In genomic region chr11:59557940-59558643, GRCh38 we compare ENCODE assay signal across 8 cellular contexts. TPM values are rescaled to one million over a fixed set of nuclear protein-coding genes. Genes with fewer than 3 reads are reported as not detected.
DNase-seq lines count a peak whose midpoint lies in the region; ATAC-seq and TF ChIP-seq lines count a peak whose summit lies in the region.
"Had no signal": no experiment of that assay in that cellular context is flagged by ENCODE, and none has a peak within 500 bp of the region (broad histone marks: within the 10 kb centered on the region; RNA-seq: fewer than 3 reads in every experiment).

No MANE protein-coding gene starts in this region.

- no peaks in the 10 kb centered on the region for H3K9me3 Mint-ChIP-seq in osteocyte (ENCODE audit: unreplicated experiment)

- H3K4me1 ChIP-seq in colonic mucosa, result no peaks in the 10 kb centered on the region

- H3K9me3 ChIP-seq in colonic mucosa, result no peaks in the 10 kb centered on the region
- H3K9me3 ChIP-seq: stomach had no signal

- H3K27me3 Mint-ChIP-seq in osteocyte (ENCODE audit: unreplicated experiment), result no peaks in the 10 kb centered on the region

- H3K36me3 Mint-ChIP-seq in osteocyte (ENCODE audit: unreplicated experiment), result no peaks in the 10 kb centered on the region

- no peak overlapping the region for H3K9ac ChIP-seq in colonic mucosa (ENCODE audit: low read depth in 2 of 2, low read length in 2 of 2)

- H3K4me1 Mint-ChIP-seq in osteocyte (ENCODE audit: unreplicated experiment), result peaks cover 28% of the 10 kb centered on the region

- ATAC-seq in GM18861 (IDR thresholded peaks at IDR 0.05; ENCODE audit: unreplicated experiment), result no peak

- H3K27ac ChIP-seq in dorsolateral prefrontal cortex, result peak overlapping the region in 22 of 59 donors; percentile 4 to 58 (median 30)
- no peak overlapping the region for H3K27ac ChIP-seq in colonic mucosa

- intact Hi-C loops in dorsolateral prefrontal cortex (cut with DNase I), result loop anchor here in 1 of 2 donors (5.0 kb wide), 2 partner anchors 54 to 249 kb away; no protein-coding TSS in a partner anchor
- intact Hi-C loops in colonic mucosa (cut with DNase I), result no loop called here

- H3K27me3 ChIP-seq in dorsolateral prefrontal cortex, result no peaks in the 10 kb centered on the region
- H3K27me3 ChIP-seq in colonic mucosa, result no peaks in the 10 kb centered on the region
- H3K27me3 ChIP-seq: stomach had no signal

- H3K4me3 Mint-ChIP-seq in osteocyte (ENCODE audit: unreplicated experiment), result peak overlapping the region; percentile 87

- H3K4me3 ChIP-seq in GM12875 (ENCODE audit: low read depth, low read length), result peak overlapping the region; percentile 15
- peak overlapping the region in 52 of 59 donors; percentile 5 to 83 (median 60) for H3K4me3 ChIP-seq in dorsolateral prefrontal cortex
- H3K4me3 ChIP-seq in colonic mucosa, result no peak overlapping the region

- DNase-seq in NCI-H69 (lab: John Stamatoyannopoulos, UW) (peak; percentile 57), dorsolateral prefrontal cortex (no peak), osteocyte (ENCODE audit: extremely low spot score, unreplicated experiment) (no peak), NK-92 (lab: John Stamatoyannopoulos, UW; ENCODE audit: unreplicated experiment) (no peak), colonic mucosa (no peak)
- DNase-seq: stomach had no signal

- H3K36me3 ChIP-seq in colonic mucosa, result no peaks in the 10 kb centered on the region
- H3K36me3 ChIP-seq: stomach had no signal

- peak overlapping the region; percentile 96 for H3K27ac Mint-ChIP-seq in osteocyte (ENCODE audit: unreplicated experiment)

- TF ChIP-seq CTCF in GM12875 (IDR thresholded peaks at IDR 0.05; ENCODE audit: borderline replicate concordance, insufficient read depth, low read depth, low read length) (no peak), dorsolateral prefrontal cortex (IDR thresholded peaks at IDR 0.05 in 54 of 56, conservative IDR thresholded peaks at IDR 0.05 in 2 of 56; ENCODE audit: low read depth in 1 of 56, partially characterized antibody in 56 of 56) (no peak), osteocyte (IDR thresholded peaks at IDR 0.05) (no peak), colonic mucosa (IDR thresholded peaks at IDR 0.05) (no peak)

RNA-seq across cellular contexts. Expression of gene OR4D9, which starts 46.8 kb away (rescaled TPM):
- total RNA-seq in dorsolateral prefrontal cortex (under 1 TPM in 1 of 120 experiments, not detected in 119; 0.10 TPM), osteocyte (not detected in 2 replicates), colonic mucosa (not detected)

RNA-seq across cellular contexts. Expression of gene OR4D11, which starts 54.7 kb away (rescaled TPM):
- total RNA-seq in dorsolateral prefrontal cortex (not detected), osteocyte (not detected in 2 replicates), colonic mucosa (not detected)
- total RNA-seq: stomach had no signal

RNA-seq across cellular contexts. Expression of gene OSBP, which starts 57.5 kb away (rescaled TPM):
- 10 to 100 TPM; 30.7 to 54.6 (median 42.6) TPM for total RNA-seq in dorsolateral prefrontal cortex
- 45.7 and 46.0 TPM in 2 replicates for total RNA-seq in osteocyte
- 10 to 100 TPM; 57.1 to 64.7 TPM for total RNA-seq in colonic mucosa
